Comparison of ENCODE assay signal across 20 cellular contexts in the genomic region with DNA sequence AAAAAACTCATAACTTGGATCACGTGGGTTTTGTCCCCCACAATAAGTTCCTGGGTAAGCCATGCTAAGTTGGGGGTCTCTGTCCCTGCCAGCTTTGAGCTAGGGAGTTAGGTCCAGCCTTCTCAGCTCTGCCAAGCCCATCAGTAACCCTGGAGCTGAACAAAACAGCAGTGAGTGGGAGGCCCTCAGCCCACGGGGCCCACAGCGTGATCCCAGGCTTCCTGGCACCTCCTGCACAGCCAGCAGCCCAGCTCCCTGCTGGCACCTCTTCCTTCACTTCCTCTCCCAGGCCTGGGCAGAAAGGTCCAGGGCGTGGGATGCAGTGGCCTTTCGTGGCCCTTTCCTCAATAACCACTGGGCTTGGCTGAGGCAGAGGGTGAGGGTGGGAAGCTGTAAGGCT. TPM values are rescaled to one million over a fixed set of nuclear protein-coding genes. Genes with fewer than 3 reads are reported as not detected.
DNase-seq lines count a peak whose midpoint lies in the region; ATAC-seq, FAIRE-seq and TF ChIP-seq lines count a peak whose summit lies in the region.
"Had no signal": no experiment of that assay in that cellular context is flagged by ENCODE, and none has a peak within 500 bp of the region (broad histone marks: within the 10 kb centered on the region; RNA-seq: fewer than 3 reads in every experiment).

No MANE protein-coding gene starts in this region.

- H3K9ac ChIP-seq in HepG2 (ENCODE audit: insufficient read depth, low read depth, low read length), result no peak overlapping the region
- H3K9ac ChIP-seq in rectal smooth muscle tissue (ENCODE audit: low read length), result no peak overlapping the region

- POLR2A ChIA-PET in HepG2 (lab: Yijun Ruan, JAX), result interaction anchor here (1.4 kb wide), 1 partner anchor 85 kb away, joined by 3 read pairs; no protein-coding TSS in a partner anchor

- H3K4me3 Mint-ChIP-seq in activated naive CD8-positive, alpha-beta T cell treated with anti-CD3 and anti-CD28 coated beads, Interleukin-2, amount 50 U/mL, for 24 hours, result no peak overlapping the region
- H3K4me3 Mint-ChIP-seq: activated T-cell treated with anti-CD3 and anti-CD28 coated beads, Interleukin-2, amount 50 U/mL, for 72 hours; CD4-positive, alpha-beta memory T cell; H9; stimulated activated naive B cell treated with anti-CD40 and anti-IgM and Interleukin-4, amounts not matched to agents 10 μg/mL and 1 μg/mL and 100 μg/mL, for 72 hours had no signal

- peaks cover 19 to 92% of the 10 kb centered on the region in 2 experiments for H3K27me3 ChIP-seq in HepG2 (ENCODE audit: control insufficient read depth in 1 of 2, insufficient read depth in 2 of 2, low read length in 2 of 2)
- no peaks in the 10 kb centered on the region for H3K27me3 ChIP-seq in right lobe of liver
- no peaks in the 10 kb centered on the region for H3K27me3 ChIP-seq in rectal smooth muscle tissue (ENCODE audit: control insufficient read depth, insufficient read depth, low read length)
- H3K27me3 ChIP-seq: colonic mucosa had no signal

- intact Hi-C loops in HepG2 (cut with micrococcal nuclease; ENCODE audit: unreplicated experiment), result no loop called here
- intact Hi-C loops in right lobe of liver (cut with DNase I), result no loop called here

- H3K4me1 ChIP-seq in HepG2 (ENCODE audit: insufficient read depth, low read length) (peaks cover 35% of the 10 kb centered on the region), right lobe of liver (no peaks in the 10 kb centered on the region), rectal smooth muscle tissue (ENCODE audit: control insufficient read depth, insufficient read depth, low read length) (peaks cover 52% of the 10 kb centered on the region)
- H3K4me1 ChIP-seq: colonic mucosa had no signal

- no peaks in the 10 kb centered on the region for H4K20me1 ChIP-seq in HepG2 (ENCODE audit: insufficient read depth, low read length)

- TF ChIP-seq RAD21 in HepG2 (CRISPR knock-in tag; IDR thresholded peaks at IDR 0.05), result no peak

- H3K27me3 Mint-ChIP-seq in activated naive CD8-positive, alpha-beta T cell treated with anti-CD3 and anti-CD28 coated beads, Interleukin-2, amount 50 U/mL, for 24 hours, result no peaks in the 10 kb centered on the region
- H3K27me3 Mint-ChIP-seq: CD4-positive, alpha-beta memory T cell; stimulated activated naive B cell treated with anti-CD40 and anti-IgM and Interleukin-4, amounts not matched to agents 10 μg/mL and 1 μg/mL and 100 μg/mL, for 72 hours had no signal

- H3K9me3 Mint-ChIP-seq in activated naive CD8-positive, alpha-beta T cell treated with anti-CD3 and anti-CD28 coated beads, Interleukin-2, amount 50 U/mL, for 24 hours, result no peaks in the 10 kb centered on the region
- H3K9me3 Mint-ChIP-seq: activated T-cell treated with anti-CD3 and anti-CD28 coated beads, Interleukin-2, amount 50 U/mL, for 72 hours; H9; stimulated activated naive B cell treated with anti-CD40 and anti-IgM and Interleukin-4, amounts not matched to agents 10 μg/mL and 1 μg/mL and 100 μg/mL, for 72 hours had no signal

- no peak overlapping the region for H3K4me2 ChIP-seq in HepG2 (ENCODE audit: low read depth, low read length)
- H3K4me2 ChIP-seq: A549 had no signal

- H3K4me1 Mint-ChIP-seq in activated naive CD8-positive, alpha-beta T cell treated with anti-CD3 and anti-CD28 coated beads, Interleukin-2, amount 50 U/mL, for 24 hours, result no peaks in the 10 kb centered on the region
- H3K4me1 Mint-ChIP-seq: CD4-positive, alpha-beta memory T cell; stimulated activated naive B cell treated with anti-CD40 and anti-IgM and Interleukin-4, amounts not matched to agents 10 μg/mL and 1 μg/mL and 100 μg/mL, for 72 hours had no signal

- H3K27ac Mint-ChIP-seq in activated naive CD8-positive, alpha-beta T cell treated with anti-CD3 and anti-CD28 coated beads, Interleukin-2, amount 50 U/mL, for 24 hours, result no peak overlapping the region
- H3K27ac Mint-ChIP-seq: activated T-cell treated with anti-CD3 and anti-CD28 coated beads, Interleukin-2, amount 50 U/mL, for 72 hours; CD4-positive, alpha-beta memory T cell had no signal

- no peak for FAIRE-seq in HepG2 (lab: Jason Lieb, UNC)
- FAIRE-seq: A549, small intestine, TTC549 had no signal

- no peaks in the 10 kb centered on the region for H3K36me3 ChIP-seq in HepG2 (replicated peaks in 1 of 2; ENCODE audit: control insufficient read depth in 1 of 2, insufficient read depth in 2 of 2, low read length in 2 of 2)
- H3K36me3 ChIP-seq in right lobe of liver, result no peaks in the 10 kb centered on the region
- H3K36me3 ChIP-seq in rectal smooth muscle tissue (ENCODE audit: control insufficient read depth, insufficient read depth, low read length), result no peaks in the 10 kb centered on the region
- H3K36me3 ChIP-seq: colonic mucosa had no signal

- H2AFZ ChIP-seq in HepG2 (ENCODE audit: low read length), result no peak overlapping the region

- H3K4me3 ChIP-seq in HepG2 (replicated peaks in 1 of 3; ENCODE audit: insufficient read depth in 1 of 3, low read depth in 2 of 3, low read length in 3 of 3) (no peak overlapping the region), right lobe of liver (no peak overlapping the region), rectal smooth muscle tissue (ENCODE audit: low read length) (no peak overlapping the region)
- H3K4me3 ChIP-seq: A549, colonic mucosa had no signal

- BruUV-seq in HepG2 (replicated peaks; lab: Mats Ljungman, UMichigan), result no TSS peak

- DNase-seq in HepG2 (ENCODE audit: low spot score), result no peak
- no peak for DNase-seq in right lobe of liver
- DNase-seq in hippocampal formation (lab: John Stamatoyannopoulos, UW), result peak; percentile 29 to 39
- no peak for DNase-seq in activated naive CD8-positive, alpha-beta T cell treated with anti-CD3 and anti-CD28 coated beads, Interleukin-2, amount 50 U/mL, for 24 hours
- DNase-seq in NCI-H1694 treated with DMSO at 0.1 percent for 48 hours (lab: John Stamatoyannopoulos, UW), result no peak
- no peak for DNase-seq in stimulated activated CD8-positive, alpha-beta memory T cell treated with anti-CD3 and anti-CD28 coated beads, Interleukin-4, amount 100 ng/mL, for 48 hours
- DNase-seq: activated CD4-positive, alpha-beta T cell treated with anti-CD3 and anti-CD28 coated beads, Interleukin-2, amount 50 U/mL, for 48 hours; activated T-cell treated with anti-CD3 and anti-CD28 coated beads, Interleukin-2, amount 50 U/mL, for 72 hours; CD4-positive, alpha-beta memory T cell; colonic mucosa; erythroblast; H9; NCI-H1092 treated with DMSO at 0.1 percent for 48 hours; small intestine; stimulated activated naive B cell treated with anti-CD40 and anti-IgM and Interleukin-4, amounts not matched to agents 10 μg/mL and 1 μg/mL and 100 μg/mL, for 72 hours had no signal

- TF ChIP-seq POLR2A in HepG2 (IDR thresholded peaks at IDR 0.05; ENCODE audit: insufficient read depth in 1 of 2, low read depth in 2 of 2, low read length in 2 of 2) (no peak), right lobe of liver (IDR thresholded peaks at IDR 0.05) (no peak)

- TF ChIP-seq CTCF in HepG2 (CRISPR knock-in tag; IDR thresholded peaks at IDR 0.05) (no peak), right lobe of liver (IDR thresholded peaks at IDR 0.05) (no peak)

- H3K27ac ChIP-seq in HepG2 (ENCODE audit: extremely low read length, insufficient read depth, low read length) (no peak overlapping the region), right lobe of liver (no peak overlapping the region), rectal smooth muscle tissue (ENCODE audit: low read depth, low read length) (peak overlapping the region; percentile 95)
- H3K27ac ChIP-seq: colonic mucosa had no signal

- in situ Hi-C loops in HepG2 (cut with HindIII; ENCODE audit: extremely low pct_ligation_motif_present, low pct_unique_long_range_greater_than_20kb), result no loop called here

- H3K79me2 ChIP-seq in HepG2 (ENCODE audit: insufficient read depth, low read length), result no peaks in the 10 kb centered on the region

- ATAC-seq in HepG2 (no peak), right lobe of liver (no peak), HG03342 (IDR thresholded peaks at IDR 0.05; ENCODE audit: unreplicated experiment) (no peak)
- no peak for ATAC-seq in activated naive CD8-positive, alpha-beta T cell treated with anti-CD3 and anti-CD28 coated beads, Interleukin-2, amount 50 U/mL, for 24 hours
- ATAC-seq: A549; activated T-cell treated with anti-CD3 and anti-CD28 coated beads, Interleukin-2, amount 50 U/mL, for 72 hours; left lobe of liver; stimulated activated naive B cell treated with anti-CD40 and anti-IgM and Interleukin-4, amounts not matched to agents 10 μg/mL and 1 μg/mL and 100 μg/mL, for 72 hours had no signal

- CTCF ChIA-PET in HepG2 (lab: Yijun Ruan, JAX; ENCODE audit: low intra/inter-chr PET ratio, low total read pairs), result no interaction called here

- WGBS in HepG2 (ENCODE audit: low lambda C conversion rate), result 0% methylated on average over 3 of the region's 5 CpGs
- WGBS in right lobe of liver (ENCODE audit: insufficient coverage, low coverage, low lambda C conversion rate, missing lambda C conversion rate), result 8% methylated on average over 2 of the region's 5 CpGs

- no peaks in the 10 kb centered on the region for H3K9me3 ChIP-seq in HepG2 (ENCODE audit: low read length)
- no peaks in the 10 kb centered on the region for H3K9me3 ChIP-seq in right lobe of liver
- H3K9me3 ChIP-seq: A549, colonic mucosa had no signal

- H3K36me3 Mint-ChIP-seq in activated naive CD8-positive, alpha-beta T cell treated with anti-CD3 and anti-CD28 coated beads, Interleukin-2, amount 50 U/mL, for 24 hours (ENCODE audit: low read depth), result no peaks in the 10 kb centered on the region
- H3K36me3 Mint-ChIP-seq: CD4-positive, alpha-beta memory T cell had no signal

- TF ChIP-seq EP300 in HepG2 (IDR thresholded peaks at IDR 0.05; ENCODE audit: low read depth in 2 of 2, low read length in 2 of 2), result no peak
- no peak for TF ChIP-seq EP300 in HepG2 (CRISPR knock-in tag; IDR thresholded peaks at IDR 0.05; ENCODE audit: borderline replicate concordance)

RNA-seq across cellular contexts. Expression of gene CDC42EP4, which starts 35.6 kb away (rescaled TPM):
- total RNA-seq in HepG2 (2016; rRNA removed; fragmentation: Illumina TruSeq; extraction: Trizol), result 54.0 and 55.0 TPM in 2 replicates
- total RNA-seq in HepG2 (2016; cell fraction: cytosol; rRNA removed; fragmentation: Illumina TruSeq; extraction: Trizol; ENCODE audit: low read depth), result 13.5 and 14.9 TPM in 2 replicates
- 45.9 and 55.1 TPM in 2 replicates for total RNA-seq in HepG2 (2016; cell fraction: insoluble cytoplasmic fraction; rRNA removed; fragmentation: Illumina TruSeq; extraction: Trizol)
- 45.7 and 51.9 TPM in 2 replicates for total RNA-seq in HepG2 (2016; cell fraction: membrane; rRNA removed; fragmentation: Illumina TruSeq; extraction: Trizol)
- 34.9 and 36.1 TPM in 2 replicates for total RNA-seq in HepG2 (2016; cell fraction: nucleus; rRNA removed; fragmentation: Illumina TruSeq; extraction: Trizol)
- polyA plus RNA-seq in HepG2 (2011; rRNA removed), result 19.0 and 21.7 TPM in 2 replicates
- 16.2 and 20.1 TPM in 2 replicates for polyA plus RNA-seq in HepG2 (2011; cell fraction: cytosol; rRNA removed)
- polyA plus RNA-seq in HepG2 (2011; cell fraction: nucleus; rRNA removed), result 18.6 and 24.3 TPM in 2 replicates
- 18.4 and 22.4 TPM in 2 replicates for polyA plus RNA-seq in HepG2 (2012)
- polyA plus RNA-seq in HepG2 (2016; cell fraction: cytosol; fragmentation: Illumina TruSeq; extraction: Trizol; ENCODE audit: low read depth), result 11.7 and 14.2 TPM in 2 replicates
- 58.7 and 66.8 TPM in 2 replicates for polyA plus RNA-seq in HepG2 (2016; cell fraction: insoluble cytoplasmic fraction; fragmentation: Illumina TruSeq; extraction: Trizol; ENCODE audit: low read depth)
- 37.7 and 41.8 TPM in 2 replicates for polyA plus RNA-seq in HepG2 (2016; cell fraction: membrane; fragmentation: Illumina TruSeq; extraction: Trizol; ENCODE audit: low read depth)
- polyA plus RNA-seq in HepG2 (2016; cell fraction: nucleus; fragmentation: Illumina TruSeq; extraction: Trizol; ENCODE audit: insufficient read depth, low read depth), result 41.4 and 43.9 TPM in 2 replicates
- 68.4 and 91.9 TPM in 2 replicates for polyA minus RNA-seq in HepG2 (2011; rRNA and poly(A)+ RNA removed; ENCODE audit: low replicate concordance)
- 25.3 and 26.4 TPM in 2 replicates for polyA minus RNA-seq in HepG2 (2011; cell fraction: cytosol; rRNA and poly(A)+ RNA removed)
- 32.3 and 36.9 TPM in 2 replicates for polyA minus RNA-seq in HepG2 (2011; cell fraction: nucleus; rRNA and poly(A)+ RNA removed)
- 10 to 100 TPM; 27.5 to 34.9 (median 30.9) TPM for total RNA-seq in right lobe of liver

Comparison
In these comparisons a context has a peak if more than half of its experiments do, and no peak if none do; other contexts are left out.
1. DNase-seq: peak in hippocampal formation (2 of 2); none in HepG2 (single experiment), right lobe of liver (0 of 3), activated naive CD8-positive, alpha-beta T cell treated with anti-CD3 and anti-CD28 coated beads, Interleukin-2, amount 50 U/mL, for 24 hours (single experiment), NCI-H1694 treated with DMSO at 0.1 percent for 48 hours (single experiment) and stimulated activated CD8-positive, alpha-beta memory T cell treated with anti-CD3 and anti-CD28 coated beads, Interleukin-4, amount 100 ng/mL, for 48 hours (single experiment).